Comparison of ENCODE assay signal across 11 cellular contexts in genomic region chr3:150114873-150115570, GRCh38.
A peak's percentile ranks its signal among the peaks of the same experiment; 100 is the strongest.
DNase-seq lines count a peak whose midpoint lies in the region; ATAC-seq and TF ChIP-seq lines count a peak whose summit lies in the region.
"Had no signal": no experiment of that assay in that cellular context is flagged by ENCODE, and none has a peak within 500 bp of the region (broad histone marks: within the 10 kb centered on the region; RNA-seq: fewer than 3 reads in every experiment).

No MANE protein-coding gene starts in this region.

- H2AFZ ChIP-seq in mammary epithelial cell (ENCODE audit: low read depth, low read length), result no peak overlapping the region

- dilution Hi-C loops in mammary epithelial cell (cut with HindIII; ENCODE audit: low sequenced_read_pairs), result no loop called here

- TF ChIP-seq POLR2A in spleen (IDR thresholded peaks at IDR 0.05), result no peak

- in situ Hi-C loops in mammary epithelial cell (cut with MboI; ENCODE audit: low sequenced_read_pairs in 2 of 2), result no loop called here

- CTCF ChIA-PET in mammary epithelial cell (lab: Charles Lee; ENCODE audit: low non-redundant PET), result no interaction called here

- no peaks in the 10 kb centered on the region for H4K20me1 ChIP-seq in mammary epithelial cell (ENCODE audit: insufficient read depth, low read length)

- BruUV-seq in mammary epithelial cell (replicated peaks; lab: Mats Ljungman, UMichigan), result no TSS peak

- no peaks in the 10 kb centered on the region for H3K79me2 ChIP-seq in mammary epithelial cell (ENCODE audit: insufficient read depth, low read length)

- H3K27ac ChIP-seq in mammary epithelial cell (ENCODE audit: insufficient read depth, low read depth, low read length) (no peak overlapping the region), spleen (no peak overlapping the region), right atrium auricular region (no peak overlapping the region)

- 61% methylated on average over 4 of the region's 4 CpGs for WGBS in mammary epithelial cell (ENCODE audit: low coverage, missing lambda C conversion rate)
- WGBS in spleen, 5 donors, result 56 to 78% (median 69%) methylated on average over 4 of the region's 4 CpGs

- H3K9me3 ChIP-seq in mammary epithelial cell (replicated peaks; ENCODE audit: insufficient read depth, low read length) (no peaks in the 10 kb centered on the region), spleen (no peaks in the 10 kb centered on the region), right atrium auricular region (no peaks in the 10 kb centered on the region)

- no peaks in the 10 kb centered on the region for H3K27me3 ChIP-seq in mammary epithelial cell (ENCODE audit: insufficient read depth, low read length)
- H3K27me3 ChIP-seq in spleen (replicated peaks in 1 of 7), result no peaks in the 10 kb centered on the region
- no peaks in the 10 kb centered on the region for H3K27me3 ChIP-seq in right atrium auricular region

- DNase-seq in DMS53 treated with DMSO at 0.1 percent for 48 hours (lab: John Stamatoyannopoulos, UW; ENCODE audit: unreplicated experiment), result peak; percentile 10
- DNase-seq in mammary epithelial cell, result peak; percentile 26
- no peak for DNase-seq in head of caudate nucleus
- no peak for DNase-seq in globus pallidus (ENCODE audit: low spot score)
- DNase-seq in spleen, result no peak
- DNase-seq in right atrium auricular region (ENCODE audit: low spot score), result no peak
- DNase-seq: activated CD4-positive, alpha-beta T cell treated with anti-CD3 and anti-CD28 coated beads, Interleukin-2, amount 50 U/mL, for 4 hours; DND-41; NCI-H146 had no signal

- intact Hi-C loops in mammary epithelial cell (cut with micrococcal nuclease), result no loop called here
- intact Hi-C loops in head of caudate nucleus (cut with DNase I), result no loop called here
- intact Hi-C loops in spleen (cut with DNase I; ENCODE audit: low total_unique reads), result no loop called here

- TF ChIP-seq CTCF in mammary epithelial cell (conservative IDR thresholded peaks at IDR 0.05 in 1 of 2, IDR thresholded peaks at IDR 0.05 in 1 of 2; ENCODE audit: extremely low read depth in 1 of 2, insufficient read depth in 1 of 2, low read depth in 1 of 2, low read length in 2 of 2) (no peak), spleen (IDR thresholded peaks at IDR 0.05 in 8 of 11, conservative IDR thresholded peaks at IDR 0.05 in 3 of 11) (no peak), right atrium auricular region (IDR thresholded peaks at IDR 0.05) (no peak)

- H3K4me1 ChIP-seq in mammary epithelial cell (ENCODE audit: insufficient read depth, low read length) (no peaks in the 10 kb centered on the region), spleen (no peaks in the 10 kb centered on the region), right atrium auricular region (no peaks in the 10 kb centered on the region)

- H3K36me3 ChIP-seq in mammary epithelial cell (ENCODE audit: insufficient read depth, low read length) (no peaks in the 10 kb centered on the region), spleen (no peaks in the 10 kb centered on the region), right atrium auricular region (no peaks in the 10 kb centered on the region)

- H3K4me2 ChIP-seq in mammary epithelial cell (ENCODE audit: insufficient read depth, low read depth, low read length), result no peak overlapping the region

- H3K9ac ChIP-seq in mammary epithelial cell (ENCODE audit: insufficient read depth, low read length), result no peak overlapping the region

- peak; percentile 74 for ATAC-seq in GM19397 (IDR thresholded peaks at IDR 0.05; ENCODE audit: unreplicated experiment)
- peak; percentile 89 for ATAC-seq in HG03095 (IDR thresholded peaks at IDR 0.05; ENCODE audit: unreplicated experiment)

- H3K4me3 ChIP-seq in mammary epithelial cell (replicated peaks in 1 of 3; ENCODE audit: insufficient read depth in 1 of 3, low read depth in 2 of 3, low read length in 3 of 3) (no peak overlapping the region), spleen (no peak overlapping the region), right atrium auricular region (no peak overlapping the region)

Comparison
In these comparisons a context has a peak if more than half of its experiments do, and no peak if none do; other contexts are left out.
1. DNase-seq: peak in DMS53 treated with DMSO at 0.1 percent for 48 hours (single experiment) and mammary epithelial cell (single experiment); none in head of caudate nucleus (0 of 42), globus pallidus (single experiment), spleen (single experiment) and right atrium auricular region (single experiment).